1 cellular context compared by ENCODE assay signal in the genomic region with DNA sequence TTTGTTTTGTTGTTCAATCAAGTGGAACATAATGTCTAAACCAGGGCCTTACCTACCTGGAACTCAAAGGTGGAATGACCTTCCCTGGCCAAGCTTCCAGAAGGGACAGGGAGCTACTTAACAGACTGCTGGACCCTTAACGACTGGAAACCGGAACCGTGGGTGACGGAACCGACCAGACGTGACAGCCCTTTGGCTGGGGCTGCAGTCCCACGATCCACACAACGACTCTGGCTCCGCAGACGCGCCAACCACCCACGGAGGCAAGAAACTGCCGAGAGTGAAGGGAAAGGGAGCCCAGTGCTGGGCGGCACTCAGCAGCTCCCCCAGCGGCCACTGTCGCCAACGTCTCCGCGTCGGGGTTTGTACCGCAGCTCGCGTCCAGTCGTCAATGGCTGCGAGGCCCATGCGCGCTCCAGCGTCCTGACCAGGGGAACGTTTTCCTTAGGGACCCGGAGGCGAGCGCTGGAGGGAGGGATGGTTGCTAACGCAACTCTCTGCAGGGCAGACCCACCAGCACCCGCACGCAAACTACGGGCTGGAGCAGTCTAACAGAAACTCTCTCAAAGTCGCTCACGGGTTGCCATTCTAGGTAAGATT.
TF ChIP-seq lines count a peak whose summit lies in the region.

No MANE protein-coding gene starts in this region.

TF ChIP-seq in SK-N-SH treated with all-trans-retinoic acid at 6 μM for 48 hours, 23 proteins besides CTCF, POLR2A, EP300 and RAD21 (continued from another document):
- TF ChIP-seq, protein P1, sequence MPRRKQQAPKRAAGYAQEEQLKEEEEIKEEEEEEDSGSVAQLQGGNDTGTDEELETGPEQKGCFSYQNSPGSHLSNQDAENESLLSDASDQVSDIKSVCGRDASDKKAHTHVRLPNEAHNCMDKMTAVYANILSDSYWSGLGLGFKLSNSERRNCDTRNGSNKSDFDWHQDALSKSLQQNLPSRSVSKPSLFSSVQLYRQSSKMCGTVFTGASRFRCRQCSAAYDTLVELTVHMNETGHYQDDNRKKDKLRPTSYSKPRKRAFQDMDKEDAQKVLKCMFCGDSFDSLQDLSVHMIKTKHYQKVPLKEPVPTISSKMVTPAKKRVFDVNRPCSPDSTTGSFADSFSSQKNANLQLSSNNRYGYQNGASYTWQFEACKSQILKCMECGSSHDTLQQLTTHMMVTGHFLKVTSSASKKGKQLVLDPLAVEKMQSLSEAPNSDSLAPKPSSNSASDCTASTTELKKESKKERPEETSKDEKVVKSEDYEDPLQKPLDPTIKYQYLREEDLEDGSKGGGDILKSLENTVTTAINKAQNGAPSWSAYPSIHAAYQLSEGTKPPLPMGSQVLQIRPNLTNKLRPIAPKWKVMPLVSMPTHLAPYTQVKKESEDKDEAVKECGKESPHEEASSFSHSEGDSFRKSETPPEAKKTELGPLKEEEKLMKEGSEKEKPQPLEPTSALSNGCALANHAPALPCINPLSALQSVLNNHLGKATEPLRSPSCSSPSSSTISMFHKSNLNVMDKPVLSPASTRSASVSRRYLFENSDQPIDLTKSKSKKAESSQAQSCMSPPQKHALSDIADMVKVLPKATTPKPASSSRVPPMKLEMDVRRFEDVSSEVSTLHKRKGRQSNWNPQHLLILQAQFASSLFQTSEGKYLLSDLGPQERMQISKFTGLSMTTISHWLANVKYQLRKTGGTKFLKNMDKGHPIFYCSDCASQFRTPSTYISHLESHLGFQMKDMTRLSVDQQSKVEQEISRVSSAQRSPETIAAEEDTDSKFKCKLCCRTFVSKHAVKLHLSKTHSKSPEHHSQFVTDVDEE (CRISPR knock-in tag; IDR thresholded peaks at IDR 0.05): no peak
- TF ChIP-seq PPARA (CRISPR knock-in tag; IDR thresholded peaks at IDR 0.05; ENCODE audit: borderline replicate concordance): no peak
- TF ChIP-seq ESRRG (CRISPR knock-in tag; IDR thresholded peaks at IDR 0.05): no peak
- TF ChIP-seq, protein P2, sequence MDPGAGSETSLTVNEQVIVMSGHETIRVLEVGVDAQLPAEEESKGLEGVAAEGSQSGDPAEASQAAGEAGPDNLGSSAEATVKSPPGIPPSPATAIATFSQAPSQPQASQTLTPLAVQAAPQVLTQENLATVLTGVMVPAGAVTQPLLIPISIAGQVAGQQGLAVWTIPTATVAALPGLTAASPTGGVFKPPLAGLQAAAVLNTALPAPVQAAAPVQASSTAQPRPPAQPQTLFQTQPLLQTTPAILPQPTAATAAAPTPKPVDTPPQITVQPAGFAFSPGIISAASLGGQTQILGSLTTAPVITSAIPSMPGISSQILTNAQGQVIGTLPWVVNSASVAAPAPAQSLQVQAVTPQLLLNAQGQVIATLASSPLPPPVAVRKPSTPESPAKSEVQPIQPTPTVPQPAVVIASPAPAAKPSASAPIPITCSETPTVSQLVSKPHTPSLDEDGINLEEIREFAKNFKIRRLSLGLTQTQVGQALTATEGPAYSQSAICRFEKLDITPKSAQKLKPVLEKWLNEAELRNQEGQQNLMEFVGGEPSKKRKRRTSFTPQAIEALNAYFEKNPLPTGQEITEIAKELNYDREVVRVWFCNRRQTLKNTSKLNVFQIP (CRISPR knock-in tag; IDR thresholded peaks at IDR 0.05; ENCODE audit: borderline replicate concordance, low read depth): no peak
- TF ChIP-seq OSR1 (CRISPR knock-in tag; IDR thresholded peaks at IDR 0.05): no peak
- no peak for TF ChIP-seq CSDC2 (CRISPR knock-in tag; IDR thresholded peaks at IDR 0.05)
- no peak for TF ChIP-seq TOX (CRISPR knock-in tag; IDR thresholded peaks at IDR 0.05; ENCODE audit: borderline replicate concordance)
- TF ChIP-seq ZC3H10 (CRISPR knock-in tag; IDR thresholded peaks at IDR 0.05): no peak
- no peak for TF ChIP-seq ARNTL (CRISPR knock-in tag; IDR thresholded peaks at IDR 0.05; ENCODE audit: borderline replicate concordance, low read depth)
- TF ChIP-seq, protein P3, sequence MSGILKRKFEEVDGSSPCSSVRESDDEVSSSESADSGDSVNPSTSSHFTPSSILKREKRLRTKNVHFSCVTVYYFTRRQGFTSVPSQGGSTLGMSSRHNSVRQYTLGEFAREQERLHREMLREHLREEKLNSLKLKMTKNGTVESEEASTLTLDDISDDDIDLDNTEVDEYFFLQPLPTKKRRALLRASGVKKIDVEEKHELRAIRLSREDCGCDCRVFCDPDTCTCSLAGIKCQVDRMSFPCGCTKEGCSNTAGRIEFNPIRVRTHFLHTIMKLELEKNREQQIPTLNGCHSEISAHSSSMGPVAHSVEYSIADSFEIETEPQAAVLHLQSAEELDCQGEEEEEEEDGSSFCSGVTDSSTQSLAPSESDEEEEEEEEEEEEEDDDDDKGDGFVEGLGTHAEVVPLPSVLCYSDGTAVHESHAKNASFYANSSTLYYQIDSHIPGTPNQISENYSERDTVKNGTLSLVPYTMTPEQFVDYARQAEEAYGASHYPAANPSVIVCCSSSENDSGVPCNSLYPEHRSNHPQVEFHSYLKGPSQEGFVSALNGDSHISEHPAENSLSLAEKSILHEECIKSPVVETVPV (CRISPR knock-in tag; IDR thresholded peaks at IDR 0.05): no peak
- no peak for TF ChIP-seq TCF4 (CRISPR knock-in tag; IDR thresholded peaks at IDR 0.05; ENCODE audit: borderline replicate concordance)
TF ChIP-seq in SK-N-SH treated with all-trans-retinoic acid at 6 μM for 48 hours: peak in this region for 0.
